8 cellular contexts compared by ENCODE assay signal in genomic region chr22:49933236-49933921, GRCh38. TPM values are rescaled to one million over a fixed set of nuclear protein-coding genes. Genes with fewer than 3 reads are reported as not detected.
DNase-seq lines count a peak whose midpoint lies in the region; ATAC-seq and TF ChIP-seq lines count a peak whose summit lies in the region.

No MANE protein-coding gene starts in this region.

- no peaks in the 10 kb centered on the region for H3K36me3 ChIP-seq in gastrocnemius medialis

- no peaks in the 10 kb centered on the region for H3K9me3 Mint-ChIP-seq in activated T-helper 17 cell treated with anti-CD3 and anti-CD28 coated beads, Interleukin-2, amount 50 U/mL, for 72 hours
- no peaks in the 10 kb centered on the region for H3K9me3 Mint-ChIP-seq in endothelial cell (ENCODE audit: unreplicated experiment)

- H3K9me3 ChIP-seq in gastrocnemius medialis, result no peaks in the 10 kb centered on the region

- in situ Hi-C loops in gastrocnemius medialis (cut with MboI; ENCODE audit: low sequenced_read_pairs in 4 of 4), result loop anchor here (5.0 to 10.0 kb wide), 6 partner anchors 51 to 271 kb away; partner anchors contain the start of gene SELENOO (in 1 of the 4)

- H3K4me1 Mint-ChIP-seq in activated T-helper 17 cell treated with anti-CD3 and anti-CD28 coated beads, Interleukin-2, amount 50 U/mL, for 72 hours, result peaks cover 13% of the 10 kb centered on the region
- peaks cover 32% of the 10 kb centered on the region for H3K4me1 Mint-ChIP-seq in endothelial cell (ENCODE audit: unreplicated experiment)

- H3K4me3 ChIP-seq in GM12865 (ENCODE audit: low read depth, low read length), result peak overlapping the region; percentile 79
- H3K4me3 ChIP-seq in gastrocnemius medialis, result peak overlapping the region; percentile 51 to 87 (median 60)

- peaks cover 5% of the 10 kb centered on the region for H3K36me3 Mint-ChIP-seq in activated T-helper 17 cell treated with anti-CD3 and anti-CD28 coated beads, Interleukin-2, amount 50 U/mL, for 72 hours (ENCODE audit: low read depth)
- no peaks in the 10 kb centered on the region for H3K36me3 Mint-ChIP-seq in endothelial cell (ENCODE audit: low read depth, unreplicated experiment)

- ATAC-seq in activated T-helper 17 cell treated with anti-CD3 and anti-CD28 coated beads, Interleukin-2, amount 50 U/mL, for 72 hours (replicated peaks), result no peak
- ATAC-seq in gastrocnemius medialis, result peak; percentile 46 to 49

- peaks cover 59 to 65% of the 10 kb centered on the region in 2 donors for H3K4me1 ChIP-seq in gastrocnemius medialis

- peak; percentile 88 to 93 for TF ChIP-seq POLR2A in gastrocnemius medialis (IDR thresholded peaks at IDR 0.05)

- no peak for TF ChIP-seq CTCF in GM12865 (IDR thresholded peaks at IDR 0.05; ENCODE audit: insufficient read depth, low read depth, low read length, missing control alignments)
- peak in 2 of 5 experiments; percentile 23 to 27 for TF ChIP-seq CTCF in gastrocnemius medialis (IDR thresholded peaks at IDR 0.05 in 4 of 5, conservative IDR thresholded peaks at IDR 0.05 in 1 of 5)
- no peak for TF ChIP-seq CTCF in endothelial cell (IDR thresholded peaks at IDR 0.05; ENCODE audit: unreplicated experiment)

- intact Hi-C loops in gastrocnemius medialis (cut with DNase I; ENCODE audit: low total_unique reads), result loop anchor here (5.0 to 10.0 kb wide), 2 partner anchors 271 to 409 kb away; partner anchors contain the start of genes PPP6R2 and SELENOO

- no peaks in the 10 kb centered on the region for H3K27me3 Mint-ChIP-seq in activated T-helper 17 cell treated with anti-CD3 and anti-CD28 coated beads, Interleukin-2, amount 50 U/mL, for 72 hours
- peaks cover 4% of the 10 kb centered on the region for H3K27me3 Mint-ChIP-seq in endothelial cell (ENCODE audit: unreplicated experiment)

- H3K4me3 Mint-ChIP-seq in activated T-helper 17 cell treated with anti-CD3 and anti-CD28 coated beads, Interleukin-2, amount 50 U/mL, for 72 hours, result peak overlapping the region; percentile 58
- no peak overlapping the region for H3K4me3 Mint-ChIP-seq in endothelial cell (ENCODE audit: unreplicated experiment)

- peaks cover 0 to 7% (median 4%) of the 10 kb centered on the region in 3 donors for H3K27me3 ChIP-seq in gastrocnemius medialis

- no peak for DNase-seq in GM12865 (ENCODE audit: low read depth)
- peak; percentile 46 to 51 for DNase-seq in hippocampal formation (lab: John Stamatoyannopoulos, UW)
- DNase-seq in gastrocnemius medialis, result peak; percentile 86 to 97
- DNase-seq in endothelial cell (ENCODE audit: low spot score), result no peak
- DNase-seq in D341Med (ENCODE audit: low spot score), result no peak
- no peak for DNase-seq in NCI-H2081 treated with DMSO at 0.1 percent for 48 hours (lab: John Stamatoyannopoulos, UW)
- DNase-seq in stimulated activated CD4-positive, alpha-beta T cell treated with anti-CD3 and anti-CD28 coated beads, Interleukin-15, amount 100 ng/mL, for 24 hours, result no peak

- peak overlapping the region; percentile 96 to 99 (median 96) for H3K27ac ChIP-seq in gastrocnemius medialis

- H3K27ac Mint-ChIP-seq in activated T-helper 17 cell treated with anti-CD3 and anti-CD28 coated beads, Interleukin-2, amount 50 U/mL, for 72 hours, result peak overlapping the region; percentile 12
- H3K27ac Mint-ChIP-seq in endothelial cell (ENCODE audit: unreplicated experiment), result no peak overlapping the region

RNA-seq across cellular contexts. Expression of gene CRELD2, which starts 14.9 kb away (rescaled TPM):
- 10 to 100 TPM; 22.7 to 38.6 TPM for total RNA-seq in activated T-helper 17 cell treated with anti-CD3 and anti-CD28 coated beads, Interleukin-2, amount 50 U/mL, for 72 hours
- 10 to 100 TPM in 3 of 4 donors, 1 to 10 TPM in 1; 8.9 to 15.0 (median 13.0) TPM for total RNA-seq in gastrocnemius medialis
- total RNA-seq in endothelial cell (ENCODE audit: unreplicated experiment), result 207 TPM

RNA-seq across cellular contexts. Expression of gene ALG12, which starts 15.1 kb away (rescaled TPM):
- total RNA-seq in activated T-helper 17 cell treated with anti-CD3 and anti-CD28 coated beads, Interleukin-2, amount 50 U/mL, for 72 hours, result 10 to 100 TPM; 19.5 to 21.9 TPM
- 1 to 10 TPM; 6.4 to 9.6 (median 8.2) TPM for total RNA-seq in gastrocnemius medialis
- 23.2 TPM for total RNA-seq in endothelial cell (ENCODE audit: unreplicated experiment)

RNA-seq across cellular contexts. Expression of gene PIM3, which starts 27.2 kb away (rescaled TPM):
- 100 to 1,000 TPM in 1 of 2 donors, 10 to 100 TPM in 1; 94.8 to 235 TPM for total RNA-seq in activated T-helper 17 cell treated with anti-CD3 and anti-CD28 coated beads, Interleukin-2, amount 50 U/mL, for 72 hours
- 100 to 1,000 TPM; 165 to 327 (median 188) TPM for total RNA-seq in gastrocnemius medialis
- 112 TPM for total RNA-seq in endothelial cell (ENCODE audit: unreplicated experiment)

Comparison
In these comparisons a context has a peak if more than half of its experiments do, and no peak if none do; other contexts are left out.
1. DNase-seq: peak in hippocampal formation (2 of 2) and gastrocnemius medialis (2 of 2); none in GM12865 (single experiment), endothelial cell (single experiment), D341Med (single experiment), NCI-H2081 treated with DMSO at 0.1 percent for 48 hours (single experiment) and stimulated activated CD4-positive, alpha-beta T cell treated with anti-CD3 and anti-CD28 coated beads, Interleukin-15, amount 100 ng/mL, for 24 hours (single experiment).